In the genomic region with DNA sequence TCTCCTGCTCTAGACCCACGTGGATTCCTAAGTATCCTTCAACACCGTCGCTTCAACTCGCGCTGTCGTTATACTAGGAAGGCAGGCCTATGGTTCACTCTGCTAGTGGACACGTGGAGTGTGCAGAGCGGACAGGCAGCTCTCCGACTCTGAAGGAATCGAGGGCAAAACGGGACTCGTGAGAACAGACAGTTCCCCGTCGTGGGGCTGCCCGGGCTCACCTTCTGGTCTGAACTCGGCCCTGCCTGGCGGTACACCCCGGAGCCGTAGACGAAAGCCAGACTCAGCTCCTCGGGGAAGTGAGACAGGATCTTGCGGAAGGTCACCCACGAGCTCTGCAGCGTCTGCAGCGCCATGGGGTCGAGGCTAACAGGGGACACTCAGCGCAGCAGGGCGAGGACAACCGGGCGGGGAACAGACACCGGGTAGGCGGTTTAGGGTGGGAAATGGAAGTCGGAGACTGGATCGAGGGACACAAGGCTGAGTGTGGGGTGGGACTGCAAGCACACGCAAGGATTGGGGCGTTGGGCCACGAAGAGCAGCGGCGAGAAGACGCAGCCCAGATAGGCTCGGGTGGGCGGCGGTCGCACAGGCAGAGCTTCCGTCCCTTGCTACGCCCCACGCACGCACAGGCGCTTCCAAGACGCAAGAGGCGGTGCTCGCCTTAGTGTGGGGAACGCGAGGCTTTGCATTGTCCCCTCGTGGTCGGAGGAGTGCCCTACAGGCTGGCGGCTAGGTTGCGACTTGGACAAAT, we compare ENCODE assay signal across 1 cellular context.
TF ChIP-seq lines count a peak whose summit lies in the region.

A gene with protein sequence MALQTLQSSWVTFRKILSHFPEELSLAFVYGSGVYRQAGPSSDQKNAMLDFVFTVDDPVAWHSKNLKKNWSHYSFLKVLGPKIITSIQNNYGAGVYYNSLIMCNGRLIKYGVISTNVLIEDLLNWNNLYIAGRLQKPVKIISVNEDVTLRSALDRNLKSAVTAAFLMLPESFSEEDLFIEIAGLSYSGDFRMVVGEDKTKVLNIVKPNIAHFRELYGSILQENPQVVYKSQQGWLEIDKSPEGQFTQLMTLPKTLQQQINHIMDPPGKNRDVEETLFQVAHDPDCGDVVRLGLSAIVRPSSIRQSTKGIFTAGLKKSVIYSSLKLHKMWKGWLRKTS (minus strand): TSS at position 605 of the 754 bp plus-strand sequence. CDS start 249 bp downstream, at position 356.

TF ChIP-seq in GM12878, 131 proteins besides CTCF, POLR2A, EP300 and RAD21 (continued from another document):
- TF ChIP-seq ZNF592 (IDR thresholded peaks at IDR 0.05) (no peak), SUZ12 (IDR thresholded peaks at IDR 0.05; ENCODE audit: unreplicated experiment) (no peak), RELA (IDR thresholded peaks at IDR 0.05; ENCODE audit: borderline replicate concordance, partially characterized antibody) (no peak), CEBPB (IDR thresholded peaks at IDR 0.05; ENCODE audit: borderline replicate concordance in 1 of 2, low read depth in 2 of 2, low read length in 2 of 2) (no peak), ZNF207 (IDR thresholded peaks at IDR 0.05; ENCODE audit: borderline replicate concordance) (0 out of 2 replicates have a peak, but pooled peaks have one; percentile 68), TCF7 (IDR thresholded peaks at IDR 0.05; ENCODE audit: borderline replicate concordance) (no peak), WRNIP1 (IDR thresholded peaks at IDR 0.05; ENCODE audit: borderline replicate concordance, low read depth, low read length) (no peak), MTA2 (IDR thresholded peaks at IDR 0.05; ENCODE audit: low read depth) (no peak), YBX1 (IDR thresholded peaks at IDR 0.05) (no peak), SMAD1 (IDR thresholded peaks at IDR 0.05; ENCODE audit: low read depth, partially characterized antibody) (no peak), RBBP5 (conservative IDR thresholded peaks at IDR 0.05) (no peak), NR2F1 (conservative IDR thresholded peaks at IDR 0.05) (no peak), SP1 (IDR thresholded peaks at IDR 0.05; ENCODE audit: low read depth, low read length) (peak; percentile 59), POLR2AphosphoS5 (IDR thresholded peaks at IDR 0.05; ENCODE audit: low read length) (peak; percentile 98), ZNF384 (IDR thresholded peaks at IDR 0.05; ENCODE audit: borderline replicate concordance, low read depth, low read length) (no peak), HDAC2 (IDR thresholded peaks at IDR 0.05) (no peak), CHD4 (IDR thresholded peaks at IDR 0.05) (no peak), RFX5 (IDR thresholded peaks at IDR 0.05; ENCODE audit: low read depth, low read length) (no peak), ZSCAN29 (IDR thresholded peaks at IDR 0.05) (no peak), BMI1 (IDR thresholded peaks at IDR 0.05; ENCODE audit: borderline replicate concordance) (no peak), TCF3 (IDR thresholded peaks at IDR 0.05; ENCODE audit: borderline replicate concordance, insufficient read depth, low read depth, low read length) (no peak), ZNF24 (IDR thresholded peaks at IDR 0.05) (no peak), ZBED1 (IDR thresholded peaks at IDR 0.05; ENCODE audit: borderline replicate concordance) (no peak), RAD51 (IDR thresholded peaks at IDR 0.05) (no peak), MEF2B (IDR thresholded peaks at IDR 0.05; ENCODE audit: partially characterized antibody, poor library complexity, severe bottlenecking) (no peak), DPF2 (IDR thresholded peaks at IDR 0.05) (no peak), JUND (IDR thresholded peaks at IDR 0.05; ENCODE audit: low read depth, low read length) (0 out of 2 replicates have a peak, but pooled peaks have one; percentile 55), JUNB (IDR thresholded peaks at IDR 0.05) (no peak), POU2F2 (IDR thresholded peaks at IDR 0.05; ENCODE audit: borderline replicate concordance, low read depth, low read length) (peak; percentile 52; the same call in 1 of the 3 replicates), STAT3 (IDR thresholded peaks at IDR 0.05; ENCODE audit: low read depth, low read length) (no peak), SUPT20H (IDR thresholded peaks at IDR 0.05; ENCODE audit: borderline replicate concordance, control insufficient read depth, low read depth, low read length) (no peak), BRCA1 (IDR thresholded peaks at IDR 0.05; ENCODE audit: low read depth, low read length) (no peak), GATAD2B (conservative IDR thresholded peaks at IDR 0.05; ENCODE audit: low read depth) (peak; percentile 26; the same call in 1 of the 2 replicates), NR2C2 (IDR thresholded peaks at IDR 0.05; ENCODE audit: borderline replicate concordance, control insufficient read depth, insufficient read length, low read depth) (no peak), POLR2AphosphoS2 (IDR thresholded peaks at IDR 0.05; ENCODE audit: low read depth, low read length) (peak; percentile 94), HDAC6 (IDR thresholded peaks at IDR 0.05; ENCODE audit: unreplicated experiment) (peak; percentile 36)
- TF ChIP-seq, protein P1, sequence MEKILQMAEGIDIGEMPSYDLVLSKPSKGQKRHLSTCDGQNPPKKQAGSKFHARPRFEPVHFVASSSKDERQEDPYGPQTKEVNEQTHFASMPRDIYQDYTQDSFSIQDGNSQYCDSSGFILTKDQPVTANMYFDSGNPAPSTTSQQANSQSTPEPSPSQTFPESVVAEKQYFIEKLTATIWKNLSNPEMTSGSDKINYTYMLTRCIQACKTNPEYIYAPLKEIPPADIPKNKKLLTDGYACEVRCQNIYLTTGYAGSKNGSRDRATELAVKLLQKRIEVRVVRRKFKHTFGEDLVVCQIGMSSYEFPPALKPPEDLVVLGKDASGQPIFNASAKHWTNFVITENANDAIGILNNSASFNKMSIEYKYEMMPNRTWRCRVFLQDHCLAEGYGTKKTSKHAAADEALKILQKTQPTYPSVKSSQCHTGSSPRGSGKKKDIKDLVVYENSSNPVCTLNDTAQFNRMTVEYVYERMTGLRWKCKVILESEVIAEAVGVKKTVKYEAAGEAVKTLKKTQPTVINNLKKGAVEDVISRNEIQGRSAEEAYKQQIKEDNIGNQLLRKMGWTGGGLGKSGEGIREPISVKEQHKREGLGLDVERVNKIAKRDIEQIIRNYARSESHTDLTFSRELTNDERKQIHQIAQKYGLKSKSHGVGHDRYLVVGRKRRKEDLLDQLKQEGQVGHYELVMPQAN (conservative IDR thresholded peaks at IDR 0.05): peak; percentile 60; the same call in 1 of the 2 replicates
- TF ChIP-seq, protein P2, sequence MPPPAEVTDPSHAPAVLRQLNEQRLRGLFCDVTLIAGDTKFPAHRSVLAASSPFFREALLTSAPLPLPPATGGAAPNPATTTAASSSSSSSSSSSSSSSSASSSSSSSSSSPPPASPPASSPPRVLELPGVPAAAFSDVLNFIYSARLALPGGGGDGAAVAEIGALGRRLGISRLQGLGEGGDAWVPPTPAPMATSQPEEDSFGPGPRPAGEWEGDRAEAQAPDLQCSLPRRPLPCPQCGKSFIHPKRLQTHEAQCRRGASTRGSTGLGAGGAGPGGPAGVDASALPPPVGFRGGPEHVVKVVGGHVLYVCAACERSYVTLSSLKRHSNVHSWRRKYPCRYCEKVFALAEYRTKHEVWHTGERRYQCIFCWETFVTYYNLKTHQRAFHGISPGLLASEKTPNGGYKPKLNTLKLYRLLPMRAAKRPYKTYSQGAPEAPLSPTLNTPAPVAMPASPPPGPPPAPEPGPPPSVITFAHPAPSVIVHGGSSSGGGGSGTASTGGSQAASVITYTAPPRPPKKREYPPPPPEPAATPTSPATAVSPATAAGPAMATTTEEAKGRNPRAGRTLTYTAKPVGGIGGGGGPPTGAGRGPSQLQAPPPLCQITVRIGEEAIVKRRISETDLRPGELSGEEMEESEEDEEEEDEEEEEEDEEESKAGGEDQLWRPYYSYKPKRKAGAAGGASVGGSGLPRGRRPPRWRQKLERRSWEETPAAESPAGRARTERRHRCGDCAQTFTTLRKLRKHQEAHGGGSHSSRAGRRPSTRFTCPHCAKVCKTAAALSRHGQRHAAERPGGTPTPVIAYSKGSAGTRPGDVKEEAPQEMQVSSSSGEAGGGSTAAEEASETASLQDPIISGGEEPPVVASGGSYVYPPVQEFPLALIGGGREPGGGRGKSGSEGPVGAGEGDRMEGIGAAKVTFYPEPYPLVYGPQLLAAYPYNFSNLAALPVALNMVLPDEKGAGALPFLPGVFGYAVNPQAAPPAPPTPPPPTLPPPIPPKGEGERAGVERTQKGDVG (CRISPR knock-in tag; IDR thresholded peaks at IDR 0.05): no peak
